ENCODE assay signal across 1 cellular context in the genomic region with DNA sequence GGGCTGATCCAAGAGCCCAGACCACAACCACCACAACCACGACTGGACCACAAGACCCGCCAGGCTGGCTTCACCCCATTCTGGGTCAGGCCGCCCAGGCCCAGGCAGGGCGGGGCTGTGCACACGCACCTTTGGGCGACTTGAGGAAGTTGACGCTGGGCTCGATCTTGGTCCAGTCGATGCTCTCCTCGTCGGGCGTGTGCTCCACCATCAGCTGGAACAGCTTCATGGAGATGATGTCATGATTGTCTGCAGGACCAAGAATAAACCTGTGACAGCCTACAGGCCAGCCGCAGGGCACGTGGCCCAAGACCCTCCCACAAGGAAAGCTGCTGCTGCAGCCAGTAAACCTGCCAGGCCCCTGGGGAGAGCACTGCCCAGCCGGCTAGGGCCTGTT.
TF ChIP-seq lines count a peak whose summit lies in the region.

No MANE protein-coding gene starts in this region.

TF ChIP-seq in WTC11, 78 proteins besides CTCF, POLR2A, EP300 and RAD21 (continued from another document):
- TF ChIP-seq, protein P1, sequence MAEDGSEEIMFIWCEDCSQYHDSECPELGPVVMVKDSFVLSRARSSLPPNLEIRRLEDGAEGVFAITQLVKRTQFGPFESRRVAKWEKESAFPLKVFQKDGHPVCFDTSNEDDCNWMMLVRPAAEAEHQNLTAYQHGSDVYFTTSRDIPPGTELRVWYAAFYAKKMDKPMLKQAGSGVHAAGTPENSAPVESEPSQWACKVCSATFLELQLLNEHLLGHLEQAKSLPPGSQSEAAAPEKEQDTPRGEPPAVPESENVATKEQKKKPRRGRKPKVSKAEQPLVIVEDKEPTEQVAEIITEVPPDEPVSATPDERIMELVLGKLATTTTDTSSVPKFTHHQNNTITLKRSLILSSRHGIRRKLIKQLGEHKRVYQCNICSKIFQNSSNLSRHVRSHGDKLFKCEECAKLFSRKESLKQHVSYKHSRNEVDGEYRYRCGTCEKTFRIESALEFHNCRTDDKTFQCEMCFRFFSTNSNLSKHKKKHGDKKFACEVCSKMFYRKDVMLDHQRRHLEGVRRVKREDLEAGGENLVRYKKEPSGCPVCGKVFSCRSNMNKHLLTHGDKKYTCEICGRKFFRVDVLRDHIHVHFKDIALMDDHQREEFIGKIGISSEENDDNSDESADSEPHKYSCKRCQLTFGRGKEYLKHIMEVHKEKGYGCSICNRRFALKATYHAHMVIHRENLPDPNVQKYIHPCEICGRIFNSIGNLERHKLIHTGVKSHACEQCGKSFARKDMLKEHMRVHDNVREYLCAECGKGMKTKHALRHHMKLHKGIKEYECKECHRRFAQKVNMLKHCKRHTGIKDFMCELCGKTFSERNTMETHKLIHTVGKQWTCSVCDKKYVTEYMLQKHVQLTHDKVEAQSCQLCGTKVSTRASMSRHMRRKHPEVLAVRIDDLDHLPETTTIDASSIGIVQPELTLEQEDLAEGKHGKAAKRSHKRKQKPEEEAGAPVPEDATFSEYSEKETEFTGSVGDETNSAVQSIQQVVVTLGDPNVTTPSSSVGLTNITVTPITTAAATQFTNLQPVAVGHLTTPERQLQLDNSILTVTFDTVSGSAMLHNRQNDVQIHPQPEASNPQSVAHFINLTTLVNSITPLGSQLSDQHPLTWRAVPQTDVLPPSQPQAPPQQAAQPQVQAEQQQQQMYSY (CRISPR knock-in tag; IDR thresholded peaks at IDR 0.05): no peak
- TF ChIP-seq NR1H2 (CRISPR knock-in tag; IDR thresholded peaks at IDR 0.05) (no peak), EMX1 (CRISPR knock-in tag; IDR thresholded peaks at IDR 0.05) (no peak), JAZF1 (CRISPR knock-in tag; IDR thresholded peaks at IDR 0.05) (no peak)
